Comparison of ENCODE assay signal across 37 cellular contexts in the genomic region with DNA sequence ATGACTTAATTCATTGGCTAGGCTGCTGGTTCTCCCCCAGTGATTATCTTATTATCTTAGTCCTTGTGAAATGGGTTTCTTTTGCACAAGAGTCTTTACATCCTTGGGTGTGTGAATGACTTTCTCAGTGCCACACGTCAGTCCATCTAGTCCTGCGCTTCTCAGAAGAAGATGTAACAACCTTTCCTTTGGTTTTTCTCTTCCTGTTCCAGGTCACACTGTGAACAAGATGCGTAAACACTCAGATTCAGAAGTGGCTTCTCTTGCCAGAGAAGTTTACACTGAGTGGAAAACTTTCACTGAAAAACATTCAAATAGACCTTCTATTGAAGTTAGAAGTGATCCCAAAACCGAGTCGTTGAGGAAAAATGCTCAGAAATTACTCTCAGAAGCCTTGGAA.
"Had no signal": no experiment of that assay in that cellular context is flagged by ENCODE, and none has a peak within 500 bp of the region (broad histone marks: within the 10 kb centered on the region; RNA-seq: fewer than 3 reads in every experiment).

No MANE protein-coding gene starts in this region.

- ATAC-seq: activated CD8-positive, alpha-beta T cell treated with anti-CD3 and anti-CD28 coated beads for 36 hours; activated naive CD4-positive, alpha-beta T cell treated with anti-CD3 and anti-CD28 coated beads, Interleukin-2, amount 50 U/mL, for 72 hours; activated T-cell treated with anti-CD3 and anti-CD28 coated beads, Interleukin-2, amount 50 U/mL, for 4 hours; activated T-cell treated with anti-CD3 and anti-CD28 coated beads, Interleukin-2, amount 50 U/mL, for 72 hours; activated T-helper 17 cell treated with anti-CD3 and anti-CD28 coated beads, Interleukin-2, amount 50 U/mL, for 72 hours; body of pancreas had no signal

- H3K9me3 ChIP-seq: adrenal gland, body of pancreas, breast epithelium had no signal

- H3K36me3 ChIP-seq: adrenal gland, brain microvascular endothelial cell, breast epithelium had no signal

- H3K36me3 Mint-ChIP-seq: activated naive CD4-positive, alpha-beta T cell treated with anti-CD3 and anti-CD28 coated beads, Interleukin-2, amount 50 U/mL, for 72 hours; activated naive CD8-positive, alpha-beta T cell treated with anti-CD3 and anti-CD28 coated beads for 36 hours had no signal

- DNase-seq: activated B cell treated with CpG ODN at 0.5 μM for 24 hours; activated CD4-positive, alpha-beta memory T cell treated with anti-CD3 and anti-CD28 coated beads for 36 hours; activated CD4-positive, alpha-beta T cell treated with anti-CD3 and anti-CD28 coated beads for 4 hours; activated CD4-positive, alpha-beta T cell treated with anti-CD3 and anti-CD28 coated beads, Interleukin-2, amount 10 ng/mL, durations not matched to agents 24 days and 14 days; activated CD4-positive, alpha-beta T cell treated with anti-CD3 and anti-CD28 coated beads, Interleukin-2, amount 50 U/mL, for 1 hour; activated CD4-positive, alpha-beta T cell treated with anti-CD3 and anti-CD28 coated beads, Interleukin-2, amount 50 U/mL, for 4 hours; activated CD4-positive, CD25-positive, alpha-beta regulatory T cell treated with anti-CD3 and anti-CD28 coated beads, Interleukin-2, amount 50 U/mL, for 72 hours; activated CD8-positive, alpha-beta memory T cell treated with anti-CD3 and anti-CD28 coated beads, Interleukin-2, amount 50 U/mL, for 4 hours; activated CD8-positive, alpha-beta T cell treated with anti-CD3 and anti-CD28 coated beads for 36 hours; activated effector memory CD4-positive, alpha-beta T cell treated with anti-CD3 and anti-CD28 coated beads, Interleukin-2, amount 50 U/mL, for 16 hours; activated gamma-delta T cell treated with Interleukin-2 at 50 U/mL for 16 hours; activated naive CD4-positive, alpha-beta T cell; activated naive CD4-positive, alpha-beta T cell treated with anti-CD3 and anti-CD28 coated beads for 36 hours; activated naive CD4-positive, alpha-beta T cell treated with anti-CD3 and anti-CD28 coated beads, Interleukin-2, amount 50 U/mL, for 16 hours; activated naive CD8-positive, alpha-beta T cell treated with anti-CD3 and anti-CD28 coated beads for 36 hours; activated T-cell treated with anti-CD3 and anti-CD28 coated beads for 4 hours; activated T-cell treated with anti-CD3 and anti-CD28 coated beads, Interleukin-2, amount 50 U/mL, for 1 hour; activated T-cell treated with anti-CD3 and anti-CD28 coated beads, Interleukin-2, amount 50 U/mL, for 4 hours; activated T-cell treated with anti-CD3 and anti-CD28 coated beads, Interleukin-2, amount 50 U/mL, for 72 hours; adrenal gland; amniotic stem cell; aorta; body of pancreas; brain microvascular endothelial cell; central memory CD4-positive, alpha-beta T cell; T-helper 1 cell; T-helper 2 cell; T-helper 9 cell had no signal

- H3K27ac ChIP-seq: adrenal gland, body of pancreas, brain microvascular endothelial cell, breast epithelium, VCaP had no signal

- H3K4me1 ChIP-seq: adrenal gland, body of pancreas, breast epithelium had no signal

- H3K9me3 Mint-ChIP-seq: activated B cell treated with CpG ODN at 0.5 μM for 24 hours; activated CD4-positive, alpha-beta memory T cell treated with anti-CD3 and anti-CD28 coated beads for 36 hours; activated CD4-positive, alpha-beta T cell treated with anti-CD3 and anti-CD28 coated beads, Interleukin-2, amount 10 ng/mL, durations not matched to agents 24 days and 14 days; activated CD8-positive, alpha-beta T cell treated with anti-CD3 and anti-CD28 coated beads for 36 hours; activated naive CD4-positive, alpha-beta T cell treated with anti-CD3 and anti-CD28 coated beads for 36 hours; activated naive CD4-positive, alpha-beta T cell treated with anti-CD3 and anti-CD28 coated beads, Interleukin-2, amount 50 U/mL, for 72 hours; activated naive CD8-positive, alpha-beta T cell treated with anti-CD3 and anti-CD28 coated beads for 36 hours; activated T-cell treated with anti-CD3 and anti-CD28 coated beads, Interleukin-2, amount 50 U/mL, for 4 hours; activated T-cell treated with anti-CD3 and anti-CD28 coated beads, Interleukin-2, amount 50 U/mL, for 72 hours; activated T-helper 1 cell treated with anti-CD3 and anti-CD28 coated beads, Interleukin-12 subunit alpha, Interleukin-12 subunit beta, Interleukin-2, Interleukin-4 antibody, amounts not matched to agents 30 ng/mL and 10 ng/mL and 1 ng/mL, durations not matched to agents 14 hours and 24 hours and 36 hours; activated T-helper 17 cell treated with anti-CD3 and anti-CD28 coated beads, Interleukin-2, amount 50 U/mL, for 72 hours; T-helper 1 cell treated with Interleukin-12 subunit alpha and Interleukin-12 subunit beta and Interleukin-4 antibody, amounts not matched to agents 30 μg/mL and 1 μg/mL, for 36 hours; T-helper 2 cell treated with Interferon-gamma antibody and Interleukin-4, amounts not matched to agents 5 μg/mL and 100 μg/mL, for 36 hours had no signal

- H3K27me3 Mint-ChIP-seq: activated B cell treated with CpG ODN at 0.5 μM for 24 hours; activated CD4-positive, alpha-beta memory T cell treated with anti-CD3 and anti-CD28 coated beads for 36 hours; activated CD4-positive, alpha-beta T cell treated with anti-CD3 and anti-CD28 coated beads, Interleukin-2, amount 10 ng/mL, durations not matched to agents 24 days and 14 days; activated CD8-positive, alpha-beta T cell treated with anti-CD3 and anti-CD28 coated beads for 36 hours; activated naive CD8-positive, alpha-beta T cell treated with anti-CD3 and anti-CD28 coated beads for 36 hours; activated T-helper 17 cell treated with anti-CD3 and anti-CD28 coated beads, Interleukin-2, amount 50 U/mL, for 72 hours had no signal

- H3K4me3 Mint-ChIP-seq: activated B cell treated with CpG ODN at 0.5 μM for 24 hours; activated CD4-positive, alpha-beta memory T cell treated with anti-CD3 and anti-CD28 coated beads for 36 hours; activated CD4-positive, alpha-beta T cell treated with anti-CD3 and anti-CD28 coated beads, Interleukin-2, amount 10 ng/mL, durations not matched to agents 24 days and 14 days; activated CD8-positive, alpha-beta T cell treated with anti-CD3 and anti-CD28 coated beads for 36 hours; activated naive CD4-positive, alpha-beta T cell treated with anti-CD3 and anti-CD28 coated beads for 36 hours; activated naive CD8-positive, alpha-beta T cell treated with anti-CD3 and anti-CD28 coated beads for 36 hours; activated T-cell treated with anti-CD3 and anti-CD28 coated beads, Interleukin-2, amount 50 U/mL, for 4 hours; activated T-cell treated with anti-CD3 and anti-CD28 coated beads, Interleukin-2, amount 50 U/mL, for 72 hours; activated T-helper 1 cell treated with anti-CD3 and anti-CD28 coated beads, Interleukin-12 subunit alpha, Interleukin-12 subunit beta, Interleukin-2, Interleukin-4 antibody, amounts not matched to agents 30 ng/mL and 10 ng/mL and 1 ng/mL, durations not matched to agents 14 hours and 24 hours and 36 hours; activated T-helper 17 cell treated with anti-CD3 and anti-CD28 coated beads, Interleukin-2, amount 50 U/mL, for 72 hours; T-helper 1 cell treated with Interleukin-12 subunit alpha and Interleukin-12 subunit beta and Interleukin-4 antibody, amounts not matched to agents 30 μg/mL and 1 μg/mL, for 36 hours; T-helper 2 cell treated with Interferon-gamma antibody and Interleukin-4, amounts not matched to agents 5 μg/mL and 100 μg/mL, for 36 hours had no signal

- FAIRE-seq: astrocyte, TTC549 had no signal

- H3K27ac Mint-ChIP-seq: activated B cell treated with CpG ODN at 0.5 μM for 24 hours; activated CD4-positive, alpha-beta memory T cell treated with anti-CD3 and anti-CD28 coated beads for 36 hours; activated CD4-positive, alpha-beta T cell treated with anti-CD3 and anti-CD28 coated beads, Interleukin-2, amount 10 ng/mL, durations not matched to agents 24 days and 14 days; activated CD8-positive, alpha-beta T cell treated with anti-CD3 and anti-CD28 coated beads for 36 hours; activated naive CD4-positive, alpha-beta T cell treated with anti-CD3 and anti-CD28 coated beads for 36 hours; activated naive CD4-positive, alpha-beta T cell treated with anti-CD3 and anti-CD28 coated beads, Interleukin-2, amount 50 U/mL, for 72 hours; activated naive CD8-positive, alpha-beta T cell treated with anti-CD3 and anti-CD28 coated beads for 36 hours; activated T-cell treated with anti-CD3 and anti-CD28 coated beads, Interleukin-2, amount 50 U/mL, for 72 hours; activated T-helper 1 cell treated with anti-CD3 and anti-CD28 coated beads, Interleukin-12 subunit alpha, Interleukin-12 subunit beta, Interleukin-2, Interleukin-4 antibody, amounts not matched to agents 30 ng/mL and 10 ng/mL and 1 ng/mL, durations not matched to agents 14 hours and 24 hours and 36 hours; activated T-helper 17 cell treated with anti-CD3 and anti-CD28 coated beads, Interleukin-2, amount 50 U/mL, for 72 hours; T-helper 1 cell treated with Interleukin-12 subunit alpha and Interleukin-12 subunit beta and Interleukin-4 antibody, amounts not matched to agents 30 μg/mL and 1 μg/mL, for 36 hours; T-helper 2 cell treated with Interferon-gamma antibody and Interleukin-4, amounts not matched to agents 5 μg/mL and 100 μg/mL, for 36 hours had no signal

- H3K4me1 Mint-ChIP-seq: activated B cell treated with CpG ODN at 0.5 μM for 24 hours; activated CD4-positive, alpha-beta T cell treated with anti-CD3 and anti-CD28 coated beads, Interleukin-2, amount 10 ng/mL, durations not matched to agents 24 days and 14 days; activated naive CD8-positive, alpha-beta T cell treated with anti-CD3 and anti-CD28 coated beads for 36 hours; activated T-helper 17 cell treated with anti-CD3 and anti-CD28 coated beads, Interleukin-2, amount 50 U/mL, for 72 hours had no signal

- H3K4me3 ChIP-seq: adrenal gland, body of pancreas, breast epithelium had no signal

- H3K27me3 ChIP-seq: adrenal gland, body of pancreas, brain microvascular endothelial cell, breast epithelium had no signal
